ENCODE assay signal across 18 cellular contexts in genomic region chr4:55170462-55170861, GRCh38. TPM values are rescaled to one million over a fixed set of nuclear protein-coding genes. Genes with fewer than 3 reads are reported as not detected.
A peak's percentile ranks its signal among the peaks of the same experiment; 100 is the strongest.
DNase-seq lines count a peak whose midpoint lies in the region; ATAC-seq and TF ChIP-seq lines count a peak whose summit lies in the region.
"Had no signal": no experiment of that assay in that cellular context is flagged by ENCODE, and none has a peak within 500 bp of the region (broad histone marks: within the 10 kb centered on the region; RNA-seq: fewer than 3 reads in every experiment).

No MANE protein-coding gene starts in this region.

- no peaks in the 10 kb centered on the region for H3K36me3 ChIP-seq in IMR-90 (ENCODE audit: control insufficient read depth, insufficient read depth, low read length)
- no peaks in the 10 kb centered on the region for H3K36me3 ChIP-seq in endodermal cell (ENCODE audit: control insufficient read depth, insufficient read depth, low read length)

- no peak overlapping the region for H3K18ac ChIP-seq in IMR-90 (ENCODE audit: low read depth, low read length)

- no peaks in the 10 kb centered on the region for H4K20me1 ChIP-seq in IMR-90 (ENCODE audit: insufficient read depth, low read length)

- ATAC-seq in IMR-90 (ENCODE audit: low read depth): peak; percentile 64
- ATAC-seq in GM18907 (IDR thresholded peaks at IDR 0.05; ENCODE audit: unreplicated experiment): no peak
- ATAC-seq: CD8-positive, alpha-beta T cell had no signal

- no peak overlapping the region for H4K5ac ChIP-seq in IMR-90 (ENCODE audit: low read depth, low read length)

- H2AK5ac ChIP-seq in IMR-90 (ENCODE audit: low read depth, low read length): no peak overlapping the region

- H3K9ac ChIP-seq in IMR-90 (ENCODE audit: low read depth, low read length) (no peak overlapping the region), endodermal cell (ENCODE audit: extremely low read depth, low read length, poor library complexity, severe bottlenecking) (no peak overlapping the region)

- no peak overlapping the region for H3K23ac ChIP-seq in IMR-90 (ENCODE audit: low read depth, low read length)

- in situ Hi-C loops in IMR-90 (cut with MboI; ENCODE audit: low sequenced_read_pairs): no loop called here

- no peak for TF ChIP-seq POLR2A in IMR-90 (IDR thresholded peaks at IDR 0.05; ENCODE audit: low read depth, low read length)

- no peaks in the 10 kb centered on the region for H3K27me3 Mint-ChIP-seq in endodermal cell (ENCODE audit: insufficient read depth)

- no peak overlapping the region for H3K4me2 ChIP-seq in IMR-90 (ENCODE audit: low read depth, low read length)
- H3K4me2 ChIP-seq: A549 had no signal

- peak overlapping the region; percentile 68 for H3K27ac Mint-ChIP-seq in endodermal cell
- H3K27ac Mint-ChIP-seq: CD14-positive monocyte; CD8-positive, alpha-beta T cell; HFFc6 had no signal

- CTCF ChIA-PET in IMR-90 (lab: Yijun Ruan, JAX): no interaction called here

- no peak overlapping the region for H4K91ac ChIP-seq in IMR-90 (ENCODE audit: insufficient read depth, low read depth, low read length)

- no peak overlapping the region for H2BK5ac ChIP-seq in IMR-90 (ENCODE audit: low read depth, low read length, poor library complexity, severe bottlenecking)

- dilution Hi-C loops in IMR-90 (cut with HindIII; ENCODE audit: low sequenced_read_pairs, unreplicated experiment): no loop called here

- TF ChIP-seq RAD21 in IMR-90 (IDR thresholded peaks at IDR 0.05; ENCODE audit: low read length): no peak

- H3K4me3 ChIP-seq in IMR-90 (ENCODE audit: insufficient read depth, low read depth, low read length) (no peak overlapping the region), endodermal cell (ENCODE audit: low read length) (no peak overlapping the region), fibroblast of villous mesenchyme (ENCODE audit: low read depth, low read length) (no peak overlapping the region)
- H3K4me3 ChIP-seq: A549 had no signal

- H2AK9ac ChIP-seq in IMR-90 (replicated peaks; ENCODE audit: low read depth, low read length, poor library complexity): no peak overlapping the region

- no peak overlapping the region; the same call in 1 of the 2 replicates for H3K27ac ChIP-seq in IMR-90 (ENCODE audit: insufficient read depth, low read length)
- no peak overlapping the region for H3K27ac ChIP-seq in endodermal cell (ENCODE audit: low read depth, low read length)
- H3K27ac ChIP-seq: A549, HL-60 had no signal

- H3K4ac ChIP-seq in IMR-90 (ENCODE audit: low read depth, low read length): peak overlapping the region; percentile 50

- peaks cover 4% of the 10 kb centered on the region for H3K4me1 ChIP-seq in IMR-90 (ENCODE audit: control insufficient read depth, insufficient read depth, low read length)
- no peaks in the 10 kb centered on the region for H3K4me1 ChIP-seq in endodermal cell (ENCODE audit: control insufficient read depth, insufficient read depth, low read length)

- POLR2A ChIA-PET in IMR-90 (lab: Charles Lee; ENCODE audit: unreplicated experiment): interaction anchor here (1.0 kb wide), 1 partner anchor 14 kb away, joined by 19 read pairs; no protein-coding TSS in a partner anchor

- BruUV-seq in IMR-90 (replicated peaks; lab: Mats Ljungman, UMichigan): no TSS peak

- no peak overlapping the region for H3K56ac ChIP-seq in IMR-90 (ENCODE audit: extremely low read depth, insufficient read depth, low read length)

- H3K79me1 ChIP-seq in IMR-90 (ENCODE audit: low read depth in 1 of 2, low read length in 2 of 2): no peaks in the 10 kb centered on the region

- H3K4me1 Mint-ChIP-seq in endodermal cell: peaks cover 9% of the 10 kb centered on the region
- H3K4me1 Mint-ChIP-seq: CD14-positive monocyte had no signal

- DNase-seq in IMR-90 (peak; percentile 10), endodermal cell (no peak), fibroblast of villous mesenchyme (ENCODE audit: low read depth) (peak; percentile 90), GDM1 (lab: John Stamatoyannopoulos, UW) (no peak), mesenteric fat pad (ENCODE audit: low spot score) (no peak)
- DNase-seq: CD8-positive, alpha-beta T cell; COR-L47; DMS53; GOT3; HCEC 1CT; HFFc6; KBM-7 had no signal

- H3K9me3 Mint-ChIP-seq in endodermal cell: peaks cover 35% of the 10 kb centered on the region
- H3K9me3 Mint-ChIP-seq: HFFc6 had no signal

- peaks cover 10% of the 10 kb centered on the region for H3K36me3 Mint-ChIP-seq in endodermal cell (ENCODE audit: low read depth)
- H3K36me3 Mint-ChIP-seq: CD14-positive monocyte; CD8-positive, alpha-beta T cell had no signal

- peaks cover 4% of the 10 kb centered on the region for H3K9me1 ChIP-seq in IMR-90 (ENCODE audit: insufficient read depth, low read length)

- H3K4me3 Mint-ChIP-seq in endodermal cell: no peak overlapping the region
- H3K4me3 Mint-ChIP-seq: CD14-positive monocyte; CD8-positive, alpha-beta T cell; HFFc6 had no signal

- no peak overlapping the region for H4K8ac ChIP-seq in IMR-90 (ENCODE audit: low read depth in 2 of 2, low read length in 2 of 2)

- TF ChIP-seq CTCF in IMR-90 (conservative IDR thresholded peaks at IDR 0.05; ENCODE audit: low read depth, low read length) (no peak), endodermal cell (conservative IDR thresholded peaks at IDR 0.05) (no peak), fibroblast of villous mesenchyme (IDR thresholded peaks at IDR 0.05; ENCODE audit: insufficient read depth, low read depth, low read length) (no peak)

- no peak overlapping the region for H2BK120ac ChIP-seq in IMR-90 (ENCODE audit: low read depth, low read length)

- WGBS in IMR-90 (ENCODE audit: extremely low coverage in 2 of 2, insufficient read length in 1 of 2), 2 experiments: no CpG with 5 or more reads among the region's 6 CpGs
- WGBS in endodermal cell (ENCODE audit: insufficient coverage in 1 of 2, insufficient read length in 1 of 2), 2 experiments: 93 to 98% methylated on average over 2 to 5 of the region's 6 CpGs

- H2BK20ac ChIP-seq in IMR-90 (ENCODE audit: low read depth, low read length): no peak overlapping the region

- H3K27me3 ChIP-seq in IMR-90 (ENCODE audit: control insufficient read depth, insufficient read depth, low read length) (no peaks in the 10 kb centered on the region), endodermal cell (ENCODE audit: control insufficient read depth, insufficient read depth, low read length, poor library complexity, severe bottlenecking) (no peaks in the 10 kb centered on the region)

- intact Hi-C loops in IMR-90 (cut with micrococcal nuclease): no loop called here

- H3K9me3 ChIP-seq in IMR-90 (ENCODE audit: control insufficient read depth, insufficient read depth, low read length): no peaks in the 10 kb centered on the region
- H3K9me3 ChIP-seq in endodermal cell (ENCODE audit: control insufficient read depth, low read length): no peaks in the 10 kb centered on the region
- H3K9me3 ChIP-seq: A549 had no signal

- no peak overlapping the region for H3K14ac ChIP-seq in IMR-90 (replicated peaks; ENCODE audit: low read depth, low read length)

- no peak overlapping the region for H2AFZ ChIP-seq in IMR-90 (replicated peaks; ENCODE audit: low read length, poor library complexity)

- H2BK15ac ChIP-seq in IMR-90 (ENCODE audit: low read depth, low read length): no peak overlapping the region

TF ChIP-seq in IMR-90, 13 proteins besides CTCF, POLR2A, EP300 and RAD21:
- TF ChIP-seq RFX5 (IDR thresholded peaks at IDR 0.05; ENCODE audit: low read depth, low read length): no peak
- no peak for TF ChIP-seq CEBPB (IDR thresholded peaks at IDR 0.05; ENCODE audit: low read depth, low read length)
- TF ChIP-seq USF2 (IDR thresholded peaks at IDR 0.05; ENCODE audit: low read depth, low read length): no peak
- TF ChIP-seq BHLHE40 (IDR thresholded peaks at IDR 0.05; ENCODE audit: low read depth, low read length): no peak
- TF ChIP-seq MXI1 (IDR thresholded peaks at IDR 0.05; ENCODE audit: borderline replicate concordance, low read depth, low read length): no peak
- TF ChIP-seq CHD1 (IDR thresholded peaks at IDR 0.05; ENCODE audit: low read depth, low read length): no peak
- TF ChIP-seq FOS (IDR thresholded peaks at IDR 0.05; ENCODE audit: low read depth, low read length): no peak
- TF ChIP-seq, protein P1, sequence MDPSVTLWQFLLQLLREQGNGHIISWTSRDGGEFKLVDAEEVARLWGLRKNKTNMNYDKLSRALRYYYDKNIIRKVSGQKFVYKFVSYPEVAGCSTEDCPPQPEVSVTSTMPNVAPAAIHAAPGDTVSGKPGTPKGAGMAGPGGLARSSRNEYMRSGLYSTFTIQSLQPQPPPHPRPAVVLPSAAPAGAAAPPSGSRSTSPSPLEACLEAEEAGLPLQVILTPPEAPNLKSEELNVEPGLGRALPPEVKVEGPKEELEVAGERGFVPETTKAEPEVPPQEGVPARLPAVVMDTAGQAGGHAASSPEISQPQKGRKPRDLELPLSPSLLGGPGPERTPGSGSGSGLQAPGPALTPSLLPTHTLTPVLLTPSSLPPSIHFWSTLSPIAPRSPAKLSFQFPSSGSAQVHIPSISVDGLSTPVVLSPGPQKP (IDR thresholded peaks at IDR 0.05; ENCODE audit: borderline replicate concordance, low read depth, low read length): no peak
- TF ChIP-seq RCOR1 (IDR thresholded peaks at IDR 0.05; ENCODE audit: insufficient replicate concordance, low read length): no peak
- TF ChIP-seq NFE2L2 (IDR thresholded peaks at IDR 0.05; ENCODE audit: low read depth, low read length): no peak
- TF ChIP-seq SMC3 (IDR thresholded peaks at IDR 0.05; ENCODE audit: low read depth, low read length): no peak

RNA-seq across cellular contexts. Expression of gene KDR, which starts 45.1 kb away (rescaled TPM):
- not detected in 2 replicates for total RNA-seq in IMR-90 (2012; rRNA removed)
- not detected in 2 replicates for polyA plus RNA-seq in IMR-90 (2012; rRNA removed)
- polyA plus RNA-seq in IMR-90 (2012; cell fraction: cytosol; rRNA removed): not detected in 2 replicates
- not detected in 2 replicates for polyA plus RNA-seq in IMR-90 (2012; cell fraction: nucleus; rRNA removed; ENCODE audit: low replicate concordance)
- 10 to 100 TPM in 1 of 2 donors, 1 to 10 TPM in 1; 2.1 to 14.9 TPM for total RNA-seq in endodermal cell
- 9.2 TPM for polyA plus RNA-seq in endodermal cell (2013, experiment 1 of 2)
- polyA plus RNA-seq in endodermal cell (2013, experiment 2 of 2): 5.8 TPM
- 0.86 and 1.9 TPM in 2 replicates for total RNA-seq in fibroblast of villous mesenchyme
- total RNA-seq in mesenteric fat pad: 37.4 TPM
- total RNA-seq: CD8-positive, alpha-beta T cell; HFFc6 had no signal
- polyA plus RNA-seq: A549, AG04450, BJ, CD14-positive monocyte had no signal

Comparison
In these comparisons a context has a peak if more than half of its experiments do, and no peak if none do; other contexts are left out.
1. DNase-seq: peak in IMR-90 (single experiment) and fibroblast of villous mesenchyme (single experiment); none in endodermal cell (single experiment), GDM1 (single experiment) and mesenteric fat pad (single experiment).